In the genomic region with DNA sequence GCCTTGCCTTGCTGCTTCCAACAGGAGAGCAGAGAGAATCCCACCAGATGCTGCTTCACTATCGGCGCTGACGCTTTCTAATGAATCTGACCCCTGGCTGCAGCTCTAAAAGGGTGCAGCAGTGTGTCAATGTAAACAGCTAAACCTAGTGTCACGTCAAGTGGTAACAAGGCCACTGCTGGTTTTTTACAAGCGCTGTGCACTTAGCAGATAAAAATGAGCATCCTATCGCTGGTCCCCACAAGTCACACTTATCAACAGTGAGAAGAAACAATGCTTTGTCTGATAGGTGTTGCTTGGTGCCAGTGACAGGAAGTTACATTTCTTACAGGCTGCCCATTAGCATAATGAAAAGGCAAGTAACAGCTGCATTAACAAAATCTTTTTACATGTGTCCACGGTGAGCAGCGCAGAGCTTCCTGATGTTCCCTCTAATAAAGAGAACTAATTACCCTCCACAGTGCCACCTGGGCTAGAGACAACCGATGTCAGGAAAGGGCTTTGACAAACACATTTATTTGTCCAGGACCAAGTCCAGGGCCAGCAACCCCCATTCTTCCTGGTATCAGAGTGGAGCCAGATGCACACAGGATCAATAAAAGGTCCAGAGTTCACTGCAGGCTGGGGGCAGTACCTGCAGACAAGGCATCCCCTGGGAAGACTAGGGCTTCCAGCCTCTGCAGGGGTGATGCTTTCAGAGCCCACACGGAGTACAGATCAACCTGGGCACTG, we compare ENCODE assay signal across 1 cellular context.
A peak's percentile ranks its signal among the peaks of the same experiment; 100 is the strongest.
TF ChIP-seq lines count a peak whose summit lies in the region.

No MANE protein-coding gene starts in this region.

TF ChIP-seq in HepG2, 621 proteins besides CTCF, POLR2A, EP300 and RAD21 (continued from another document and continues in another):
- TF ChIP-seq ZNF687 (CRISPR knock-in tag; IDR thresholded peaks at IDR 0.05) (peak; percentile 66; the same call in 1 of the 2 replicates), ZSCAN29 (CRISPR knock-in tag; conservative IDR thresholded peaks at IDR 0.05) (peak; percentile 85), ZNF720 (CRISPR knock-in tag; IDR thresholded peaks at IDR 0.05) (no peak), ZNF703 (CRISPR knock-in tag; IDR thresholded peaks at IDR 0.05; ENCODE audit: borderline replicate concordance) (peak; percentile 78; the same call in 1 of the 2 replicates), ELF3 (CRISPR knock-in tag; IDR thresholded peaks at IDR 0.05) (peak; percentile 99), RNF2 (conservative IDR thresholded peaks at IDR 0.05; ENCODE audit: low read depth) (no peak), CEBPG (CRISPR knock-in tag; IDR thresholded peaks at IDR 0.05) (peak; percentile 57; the same call in 1 of the 2 replicates), RXRB (CRISPR knock-in tag; IDR thresholded peaks at IDR 0.05; ENCODE audit: borderline replicate concordance) (peak; percentile 93), ASH2L (IDR thresholded peaks at IDR 0.05; ENCODE audit: insufficient read length, low read depth, low read length) (peak; percentile 91), ZNF598 (CRISPR knock-in tag; IDR thresholded peaks at IDR 0.05; ENCODE audit: borderline replicate concordance) (peak; percentile 43; the same call in 1 of the 2 replicates), SAP130 (CRISPR knock-in tag; IDR thresholded peaks at IDR 0.05; ENCODE audit: low read depth) (peak; percentile 84), ZNF878 (CRISPR knock-in tag; IDR thresholded peaks at IDR 0.05) (peak; percentile 97), ETV6 (CRISPR knock-in tag; conservative IDR thresholded peaks at IDR 0.05) (peak; percentile 80), SRSF4 (IDR thresholded peaks at IDR 0.05; ENCODE audit: low read depth, low read length, poor library complexity, severe bottlenecking) (no peak), SNAPC5 (CRISPR knock-in tag; IDR thresholded peaks at IDR 0.05; ENCODE audit: borderline replicate concordance) (peak; percentile 72; the same call in 1 of the 2 replicates), TBL1XR1 (IDR thresholded peaks at IDR 0.05; ENCODE audit: borderline replicate concordance, low read length, partially characterized antibody) (peak; percentile 70), ZNF552 (CRISPR knock-in tag; IDR thresholded peaks at IDR 0.05; ENCODE audit: borderline replicate concordance) (0 out of 2 replicates have a peak, but pooled peaks have one; percentile 23), IKZF1 (IDR thresholded peaks at IDR 0.05) (no peak), MLX (CRISPR knock-in tag; IDR thresholded peaks at IDR 0.05) (peak; percentile 86), PAWR (CRISPR knock-in tag; IDR thresholded peaks at IDR 0.05; ENCODE audit: borderline replicate concordance) (0 out of 2 replicates have a peak, but pooled peaks have one; percentile 44), RNF219 (CRISPR knock-in tag; IDR thresholded peaks at IDR 0.05) (no peak), TAF1 (CRISPR knock-in tag; IDR thresholded peaks at IDR 0.05) (no peak), ZMYM2 (CRISPR knock-in tag; IDR thresholded peaks at IDR 0.05) (no peak), ZNF724P (CRISPR knock-in tag; IDR thresholded peaks at IDR 0.05; ENCODE audit: borderline replicate concordance) (peak; percentile 47; the same call in 1 of the 2 replicates), ZNF235 (CRISPR knock-in tag; IDR thresholded peaks at IDR 0.05; ENCODE audit: borderline replicate concordance) (no peak), ZNF350 (CRISPR knock-in tag; IDR thresholded peaks at IDR 0.05; ENCODE audit: borderline replicate concordance, low read depth) (peak; percentile 91), ZNF614 (CRISPR knock-in tag; IDR thresholded peaks at IDR 0.05; ENCODE audit: borderline replicate concordance) (peak; percentile 89; the same call in 1 of the 2 replicates), FOXK1 (CRISPR knock-in tag; IDR thresholded peaks at IDR 0.05; ENCODE audit: borderline replicate concordance, low read depth) (peak; percentile 66; the same call in 1 of the 2 replicates), FOXP1 (IDR thresholded peaks at IDR 0.05) (no peak), FOXP1 (CRISPR knock-in tag; IDR thresholded peaks at IDR 0.05) (peak; percentile 89), ZNF770 (CRISPR knock-in tag; IDR thresholded peaks at IDR 0.05) (no peak), NFATC3 (CRISPR knock-in tag; IDR thresholded peaks at IDR 0.05) (no peak)
- TF ChIP-seq, protein P1, sequence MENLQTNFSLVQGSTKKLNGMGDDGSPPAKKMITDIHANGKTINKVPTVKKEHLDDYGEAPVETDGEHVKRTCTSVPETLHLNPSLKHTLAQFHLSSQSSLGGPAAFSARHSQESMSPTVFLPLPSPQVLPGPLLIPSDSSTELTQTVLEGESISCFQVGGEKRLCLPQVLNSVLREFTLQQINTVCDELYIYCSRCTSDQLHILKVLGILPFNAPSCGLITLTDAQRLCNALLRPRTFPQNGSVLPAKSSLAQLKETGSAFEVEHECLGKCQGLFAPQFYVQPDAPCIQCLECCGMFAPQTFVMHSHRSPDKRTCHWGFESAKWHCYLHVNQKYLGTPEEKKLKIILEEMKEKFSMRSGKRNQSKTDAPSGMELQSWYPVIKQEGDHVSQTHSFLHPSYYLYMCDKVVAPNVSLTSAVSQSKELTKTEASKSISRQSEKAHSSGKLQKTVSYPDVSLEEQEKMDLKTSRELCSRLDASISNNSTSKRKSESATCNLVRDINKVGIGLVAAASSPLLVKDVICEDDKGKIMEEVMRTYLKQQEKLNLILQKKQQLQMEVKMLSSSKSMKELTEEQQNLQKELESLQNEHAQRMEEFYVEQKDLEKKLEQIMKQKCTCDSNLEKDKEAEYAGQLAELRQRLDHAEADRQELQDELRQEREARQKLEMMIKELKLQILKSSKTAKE (CRISPR knock-in tag; IDR thresholded peaks at IDR 0.05; ENCODE audit: borderline replicate concordance), result peak; percentile 87
- TF ChIP-seq, protein P2, sequence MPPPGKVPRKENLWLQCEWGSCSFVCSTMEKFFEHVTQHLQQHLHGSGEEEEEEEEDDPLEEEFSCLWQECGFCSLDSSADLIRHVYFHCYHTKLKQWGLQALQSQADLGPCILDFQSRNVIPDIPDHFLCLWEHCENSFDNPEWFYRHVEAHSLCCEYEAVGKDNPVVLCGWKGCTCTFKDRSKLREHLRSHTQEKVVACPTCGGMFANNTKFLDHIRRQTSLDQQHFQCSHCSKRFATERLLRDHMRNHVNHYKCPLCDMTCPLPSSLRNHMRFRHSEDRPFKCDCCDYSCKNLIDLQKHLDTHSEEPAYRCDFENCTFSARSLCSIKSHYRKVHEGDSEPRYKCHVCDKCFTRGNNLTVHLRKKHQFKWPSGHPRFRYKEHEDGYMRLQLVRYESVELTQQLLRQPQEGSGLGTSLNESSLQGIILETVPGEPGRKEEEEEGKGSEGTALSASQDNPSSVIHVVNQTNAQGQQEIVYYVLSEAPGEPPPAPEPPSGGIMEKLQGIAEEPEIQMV (CRISPR knock-in tag; IDR thresholded peaks at IDR 0.05; ENCODE audit: low read depth), result peak; percentile 84
- TF ChIP-seq, protein P3, sequence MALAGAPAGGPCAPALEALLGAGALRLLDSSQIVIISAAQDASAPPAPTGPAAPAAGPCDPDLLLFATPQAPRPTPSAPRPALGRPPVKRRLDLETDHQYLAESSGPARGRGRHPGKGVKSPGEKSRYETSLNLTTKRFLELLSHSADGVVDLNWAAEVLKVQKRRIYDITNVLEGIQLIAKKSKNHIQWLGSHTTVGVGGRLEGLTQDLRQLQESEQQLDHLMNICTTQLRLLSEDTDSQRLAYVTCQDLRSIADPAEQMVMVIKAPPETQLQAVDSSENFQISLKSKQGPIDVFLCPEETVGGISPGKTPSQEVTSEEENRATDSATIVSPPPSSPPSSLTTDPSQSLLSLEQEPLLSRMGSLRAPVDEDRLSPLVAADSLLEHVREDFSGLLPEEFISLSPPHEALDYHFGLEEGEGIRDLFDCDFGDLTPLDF (CRISPR knock-in tag; IDR thresholded peaks at IDR 0.05), result no peak
- TF ChIP-seq, protein P4, sequence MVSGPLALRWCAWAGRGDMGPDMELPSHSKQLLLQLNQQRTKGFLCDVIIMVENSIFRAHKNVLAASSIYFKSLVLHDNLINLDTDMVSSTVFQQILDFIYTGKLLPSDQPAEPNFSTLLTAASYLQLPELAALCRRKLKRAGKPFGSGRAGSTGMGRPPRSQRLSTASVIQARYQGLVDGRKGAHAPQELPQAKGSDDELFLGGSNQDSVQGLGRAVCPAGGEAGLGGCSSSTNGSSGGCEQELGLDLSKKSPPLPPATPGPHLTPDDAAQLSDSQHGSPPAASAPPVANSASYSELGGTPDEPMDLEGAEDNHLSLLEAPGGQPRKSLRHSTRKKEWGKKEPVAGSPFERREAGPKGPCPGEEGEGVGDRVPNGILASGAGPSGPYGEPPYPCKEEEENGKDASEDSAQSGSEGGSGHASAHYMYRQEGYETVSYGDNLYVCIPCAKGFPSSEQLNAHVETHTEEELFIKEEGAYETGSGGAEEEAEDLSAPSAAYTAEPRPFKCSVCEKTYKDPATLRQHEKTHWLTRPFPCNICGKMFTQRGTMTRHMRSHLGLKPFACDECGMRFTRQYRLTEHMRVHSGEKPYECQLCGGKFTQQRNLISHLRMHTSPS (CRISPR knock-in tag; IDR thresholded peaks at IDR 0.05; ENCODE audit: low read depth), result peak; percentile 91
- TF ChIP-seq, protein P5, sequence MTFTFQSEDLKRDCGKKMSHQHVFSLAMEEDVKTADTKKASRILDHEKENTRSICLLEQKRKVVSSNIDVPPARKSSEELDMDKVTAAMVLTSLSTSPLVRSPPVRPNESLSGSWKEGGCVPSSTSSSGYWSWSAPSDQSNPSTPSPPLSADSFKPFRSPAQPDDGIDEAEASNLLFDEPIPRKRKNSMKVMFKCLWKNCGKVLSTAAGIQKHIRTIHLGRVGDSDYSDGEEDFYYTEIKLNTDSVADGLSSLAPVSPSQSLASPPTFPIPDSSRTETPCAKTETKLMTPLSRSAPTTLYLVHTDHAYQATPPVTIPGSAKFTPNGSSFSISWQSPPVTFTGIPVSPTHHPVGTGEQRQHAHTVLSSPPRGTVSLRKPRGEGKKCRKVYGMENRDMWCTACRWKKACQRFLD (CRISPR knock-in tag; IDR thresholded peaks at IDR 0.05; ENCODE audit: borderline replicate concordance), result peak; percentile 64; the same call in 1 of the 2 replicates
